Comparison of ENCODE assay signal across 24 cellular contexts in genomic region chr6:158900614-158901312, GRCh38.
"Had no signal": no experiment of that assay in that cellular context is flagged by ENCODE, and none has a peak within 500 bp of the region (broad histone marks: within the 10 kb centered on the region; RNA-seq: fewer than 3 reads in every experiment).

No MANE protein-coding gene starts in this region.

- ATAC-seq: activated CD4-positive, alpha-beta T cell treated with anti-CD3 and anti-CD28 coated beads for 36 hours had no signal

- H3K9me2 ChIP-seq: SK-N-SH had no signal

- H3K27ac Mint-ChIP-seq: activated CD4-positive, alpha-beta memory T cell treated with anti-CD3 and anti-CD28 coated beads, Interleukin-2, amount 10 ng/mL, durations not matched to agents 7 days and 5 days; activated CD4-positive, alpha-beta T cell treated with anti-CD3 and anti-CD28 coated beads for 36 hours; activated naive CD4-positive, alpha-beta T cell treated with anti-CD3 and anti-CD28 coated beads, Interleukin-2, amount 10 ng/mL, durations not matched to agents 7 days and 5 days; activated naive CD8-positive, alpha-beta T cell treated with anti-CD3 and anti-CD28 coated beads for 36 hours; activated T-helper 2 cell treated with anti-CD3 and anti-CD28 coated beads, Interferon-gamma antibody, Interleukin-2, Interleukin-4, amounts not matched to agents 10 μg/mL and 5 μg/mL and 100 μg/mL, durations not matched to agents 14 hours and 24 hours and 36 hours had no signal

- H3K9me3 ChIP-seq: SJCRH30 had no signal

- H3K4me2 ChIP-seq: KMS-11, SK-N-SH had no signal

- DNase-seq: activated CD4-positive, alpha-beta memory T cell treated with anti-CD3 and anti-CD28 coated beads, Interleukin-2, amount 10 ng/mL, durations not matched to agents 7 days and 5 days; activated CD4-positive, alpha-beta T cell treated with anti-CD3 and anti-CD28 coated beads for 36 hours; activated CD4-positive, alpha-beta T cell treated with anti-CD3 and anti-CD28 coated beads, Interleukin-2, amount 50 U/mL, for 1 hour; activated gamma-delta T cell treated with Interleukin-2 at 50 U/mL for 16 hours; activated naive CD4-positive, alpha-beta T cell treated with anti-CD3 and anti-CD28 coated beads, Interleukin-2, amount 10 ng/mL, durations not matched to agents 7 days and 5 days; activated naive CD8-positive, alpha-beta T cell treated with anti-CD3 and anti-CD28 coated beads for 36 hours; activated T-cell treated with anti-CD3 and anti-CD28 coated beads for 4 hours; activated T-cell treated with anti-CD3 and anti-CD28 coated beads, Interleukin-2, amount 50 U/mL, for 48 hours; NCI-H1092; NCI-H1417; NCI-H1930; NCI-H2107; NCI-H2171 treated with DMSO at 0.1 percent for 48 hours; NCI-H226; NCI-H526 treated with DMSO at 0.1 percent for 48 hours; Right ventricle myocardium superior; SJCRH30; SK-N-SH; T-helper 1 cell; WERI-Rb-1 had no signal

- H3K4me1 Mint-ChIP-seq: activated CD4-positive, alpha-beta memory T cell treated with anti-CD3 and anti-CD28 coated beads, Interleukin-2, amount 10 ng/mL, durations not matched to agents 7 days and 5 days; activated CD4-positive, alpha-beta T cell treated with anti-CD3 and anti-CD28 coated beads for 36 hours; activated naive CD4-positive, alpha-beta T cell treated with anti-CD3 and anti-CD28 coated beads, Interleukin-2, amount 10 ng/mL, durations not matched to agents 7 days and 5 days; activated naive CD8-positive, alpha-beta T cell treated with anti-CD3 and anti-CD28 coated beads for 36 hours had no signal

- H3K9ac ChIP-seq: KMS-11, SK-N-SH had no signal

- H3K36me3 ChIP-seq: SJCRH30, WERI-Rb-1 had no signal

- H3K4me3 ChIP-seq: SJCRH30 had no signal

- H3K27ac ChIP-seq: KMS-11, RWPE1, SJCRH30, WERI-Rb-1 had no signal

- H3K4me1 ChIP-seq: SJCRH30 had no signal

- H3K27me3 ChIP-seq: SJCRH30 had no signal

- H3K4me3 Mint-ChIP-seq: activated CD4-positive, alpha-beta memory T cell treated with anti-CD3 and anti-CD28 coated beads, Interleukin-2, amount 10 ng/mL, durations not matched to agents 7 days and 5 days; activated CD4-positive, alpha-beta T cell treated with anti-CD3 and anti-CD28 coated beads for 36 hours; activated naive CD4-positive, alpha-beta T cell treated with anti-CD3 and anti-CD28 coated beads, Interleukin-2, amount 10 ng/mL, durations not matched to agents 7 days and 5 days; activated naive CD8-positive, alpha-beta T cell treated with anti-CD3 and anti-CD28 coated beads for 36 hours; IgD-negative memory B cell had no signal

- H3K27me3 Mint-ChIP-seq: activated CD4-positive, alpha-beta T cell treated with anti-CD3 and anti-CD28 coated beads for 36 hours; activated naive CD4-positive, alpha-beta T cell treated with anti-CD3 and anti-CD28 coated beads, Interleukin-2, amount 10 ng/mL, durations not matched to agents 7 days and 5 days; IgD-negative memory B cell had no signal
